In the genomic region with DNA sequence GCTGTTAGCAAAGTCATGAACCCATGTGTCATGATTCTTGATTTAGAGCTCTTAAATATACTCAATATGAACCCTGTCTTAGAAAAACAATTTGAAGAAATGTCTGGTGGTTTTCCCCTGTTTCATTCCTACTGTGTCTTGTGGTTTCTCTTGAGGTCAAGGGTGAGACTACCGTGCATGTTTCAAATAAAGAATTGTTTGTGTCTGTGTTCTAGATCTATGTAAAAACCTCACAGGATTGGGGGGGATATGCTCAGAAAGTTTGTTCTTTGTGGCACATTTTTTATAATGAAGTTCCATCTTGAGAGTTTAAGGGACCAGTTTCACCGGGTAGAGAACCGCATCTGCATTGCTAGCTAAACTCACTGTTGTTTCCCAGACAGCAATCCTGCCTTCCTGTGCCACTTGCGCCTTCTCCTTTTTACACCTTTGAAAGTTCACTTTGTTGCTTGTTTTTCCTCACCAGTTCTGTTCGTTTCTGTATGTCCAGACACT, we compare ENCODE assay signal across 8 cellular contexts. TPM values are rescaled to one million over a fixed set of nuclear protein-coding genes. Genes with fewer than 3 reads are reported as not detected.
DNase-seq lines count a peak whose midpoint lies in the region; ATAC-seq and TF ChIP-seq lines count a peak whose summit lies in the region.

No MANE protein-coding gene starts in this region.

- peak; percentile 66 for DNase-seq in activated effector memory CD4-positive, alpha-beta T cell treated with anti-CD3 and anti-CD28 coated beads, Interleukin-2, amount 50 U/mL, for 16 hours
- no peak for DNase-seq in activated effector memory CD4-positive, alpha-beta T cell treated with Interleukin-2 at 50 U/mL for 16 hours
- DNase-seq in RWPE2 (ENCODE audit: low spot score) (no peak), esophagus squamous epithelium (lab: John Stamatoyannopoulos, UW) (no peak), thoracic aorta (ENCODE audit: low spot score) (no peak), NCI-H187 treated with DMSO at 0.1 percent for 48 hours (lab: John Stamatoyannopoulos, UW) (no peak), iPS-NIHi7 (ENCODE audit: extremely low spot score) (no peak)

- H3K27ac ChIP-seq in RWPE2 (ENCODE audit: poor library complexity, severe bottlenecking) (no peak overlapping the region), esophagus squamous epithelium (peak overlapping the region in 3 of 4 donors; percentile 2 to 93 (median 91)), thoracic aorta (peak overlapping the region; percentile 34 to 59)

- H3K27me3 ChIP-seq in RWPE2 (ENCODE audit: insufficient read depth, poor library complexity, severe bottlenecking): no peaks in the 10 kb centered on the region
- H3K27me3 ChIP-seq in esophagus squamous epithelium: no peaks in the 10 kb centered on the region
- H3K27me3 ChIP-seq in thoracic aorta (replicated peaks; ENCODE audit: insufficient read depth): no peaks in the 10 kb centered on the region

- H3K9me3 ChIP-seq in RWPE2 (ENCODE audit: severe bottlenecking): no peaks in the 10 kb centered on the region
- no peaks in the 10 kb centered on the region for H3K9me3 ChIP-seq in esophagus squamous epithelium
- no peaks in the 10 kb centered on the region for H3K9me3 ChIP-seq in thoracic aorta

- ATAC-seq in HG02973 (IDR thresholded peaks at IDR 0.05; ENCODE audit: unreplicated experiment) (peak; percentile 51), RWPE2 (ENCODE audit: low read depth) (peak; percentile 40; the same call in 2 of the 3 replicates), thoracic aorta (ENCODE audit: insufficient number of reproducible peaks, low FRiP score, low read depth) (peak; percentile 53)

- 57 to 63% methylated on average over 5 of the region's 5 CpGs for WGBS in esophagus squamous epithelium, 2 donors

- TF ChIP-seq CTCF in RWPE2 (IDR thresholded peaks at IDR 0.05; ENCODE audit: poor library complexity, severe bottlenecking) (no peak), esophagus squamous epithelium (IDR thresholded peaks at IDR 0.05) (no peak), thoracic aorta (IDR thresholded peaks at IDR 0.05) (no peak)

- TF ChIP-seq POLR2A in esophagus squamous epithelium (IDR thresholded peaks at IDR 0.05): no peak

- intact Hi-C loops in esophagus squamous epithelium (cut with DNase I): no loop called here

- peaks cover 11% of the 10 kb centered on the region for H3K4me1 ChIP-seq in RWPE2 (ENCODE audit: insufficient read depth, poor library complexity, severe bottlenecking)
- peaks cover 19 to 65% (median 24%) of the 10 kb centered on the region in 3 donors for H3K4me1 ChIP-seq in esophagus squamous epithelium
- H3K4me1 ChIP-seq in thoracic aorta (ENCODE audit: control insufficient read depth in 1 of 2, low read depth in 2 of 2): peaks cover 32 to 50% of the 10 kb centered on the region in 2 donors

- H3K4me3 ChIP-seq in RWPE2 (ENCODE audit: severe bottlenecking) (no peak overlapping the region), esophagus squamous epithelium (no peak overlapping the region), thoracic aorta (no peak overlapping the region)

- H3K36me3 ChIP-seq in RWPE2 (ENCODE audit: low read depth) (no peaks in the 10 kb centered on the region), esophagus squamous epithelium (peaks cover 0 to 14% (median 0%) of the 10 kb centered on the region in 3 donors), thoracic aorta (no peaks in the 10 kb centered on the region)

RNA-seq across cellular contexts. Expression of gene CACYBP, which starts 30.9 kb away (rescaled TPM):
- total RNA-seq in esophagus squamous epithelium (10 to 100 TPM; 66.9 to 92.5 (median 82.1) TPM), thoracic aorta (10 to 100 TPM; 54.8 to 55.0 TPM)

RNA-seq across cellular contexts. Expression of gene MRPS14, which starts 54.4 kb away (rescaled TPM):
- total RNA-seq in esophagus squamous epithelium (10 to 100 TPM in 3 of 4 donors, 1 to 10 TPM in 1; 8.6 to 18.1 (median 15.4) TPM), thoracic aorta (10 to 100 TPM; 13.5 to 24.2 TPM)
